In the genomic region with DNA sequence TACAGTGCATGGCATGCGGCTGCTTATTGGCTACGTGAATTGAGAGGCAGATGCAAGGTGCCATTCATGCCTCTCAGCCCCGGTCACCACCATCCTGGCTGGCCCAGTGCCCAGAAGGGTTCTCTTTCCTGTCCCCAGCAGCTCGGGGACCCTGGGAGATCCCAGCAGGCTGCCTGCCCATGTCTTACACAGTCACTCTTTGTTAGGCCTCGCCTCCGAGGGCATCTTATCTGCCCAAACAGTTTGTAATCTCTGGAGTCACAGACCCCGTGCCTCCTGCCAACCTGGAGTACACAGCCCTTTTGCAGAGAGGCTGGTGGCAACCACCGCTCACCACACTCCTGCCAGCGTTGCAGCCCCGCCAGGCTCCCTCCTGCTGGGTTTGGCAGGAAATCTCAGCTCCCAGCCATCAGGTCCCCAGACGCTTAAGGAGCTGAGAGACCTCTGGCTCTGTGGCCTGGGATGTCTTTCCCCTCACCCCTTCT, we compare ENCODE assay signal across 8 cellular contexts. TPM values are rescaled to one million over a fixed set of nuclear protein-coding genes. Genes with fewer than 3 reads are reported as not detected.
A peak's percentile ranks its signal among the peaks of the same experiment; 100 is the strongest.
DNase-seq lines count a peak whose midpoint lies in the region; ATAC-seq, FAIRE-seq and TF ChIP-seq lines count a peak whose summit lies in the region.

No MANE protein-coding gene starts in this region.

- H3K9me3 Mint-ChIP-seq in activated T-cell treated with anti-CD3 and anti-CD28 coated beads, Interleukin-2, amount 50 U/mL, for 24 hours, result no peaks in the 10 kb centered on the region

- peaks cover 6% of the 10 kb centered on the region for H3K4me1 Mint-ChIP-seq in activated T-cell treated with anti-CD3 and anti-CD28 coated beads, Interleukin-2, amount 50 U/mL, for 24 hours (ENCODE audit: low read depth)

- H3K9me3 ChIP-seq in left ventricle myocardium inferior (replicated peaks) (no peaks in the 10 kb centered on the region), thoracic aorta (no peaks in the 10 kb centered on the region)

- H3K4me3 Mint-ChIP-seq in activated T-cell treated with anti-CD3 and anti-CD28 coated beads, Interleukin-2, amount 50 U/mL, for 24 hours, result no peak overlapping the region

- FAIRE-seq in GM19239 (lab: Jason Lieb, UNC), result no peak

- DNase-seq in activated T-cell treated with anti-CD3 and anti-CD28 coated beads, Interleukin-2, amount 50 U/mL, for 24 hours, result no peak
- DNase-seq in activated T-cell treated with anti-CD3 and anti-CD28 coated beads for 4 hours (no peak), SHP77 (lab: John Stamatoyannopoulos, UW) (peak; percentile 48 to 65), left ventricle myocardium inferior (peak; percentile 59), thoracic aorta (ENCODE audit: low spot score) (no peak), GM19239 (ENCODE audit: insufficient read length, low spot score) (no peak), NCI-H82 treated with DMSO at 0.1 percent for 48 hours (lab: John Stamatoyannopoulos, UW; ENCODE audit: unreplicated experiment) (no peak)

- H3K4me3 ChIP-seq in left ventricle myocardium inferior (no peak overlapping the region), thoracic aorta (no peak overlapping the region)

- H3K36me3 ChIP-seq in left ventricle myocardium inferior (peaks cover 40% of the 10 kb centered on the region), thoracic aorta (peaks cover 40% of the 10 kb centered on the region)

- H3K27me3 Mint-ChIP-seq in activated T-cell treated with anti-CD3 and anti-CD28 coated beads, Interleukin-2, amount 50 U/mL, for 24 hours, result no peaks in the 10 kb centered on the region

- no peak for ATAC-seq in thoracic aorta (ENCODE audit: insufficient number of reproducible peaks, low FRiP score, low read depth)
- ATAC-seq in HG03521 (IDR thresholded peaks at IDR 0.05; ENCODE audit: unreplicated experiment), result no peak

- H3K27me3 ChIP-seq in left ventricle myocardium inferior (ENCODE audit: low read depth), result no peaks in the 10 kb centered on the region
- H3K27me3 ChIP-seq in thoracic aorta (replicated peaks; ENCODE audit: insufficient read depth), result no peaks in the 10 kb centered on the region

- peak overlapping the region; percentile 57 for H3K27ac ChIP-seq in left ventricle myocardium inferior (replicated peaks)
- H3K27ac ChIP-seq in thoracic aorta, result peak overlapping the region; percentile 32 to 52

- peaks cover 61% of the 10 kb centered on the region for H3K36me3 Mint-ChIP-seq in activated T-cell treated with anti-CD3 and anti-CD28 coated beads, Interleukin-2, amount 50 U/mL, for 24 hours (ENCODE audit: low read depth)

- TF ChIP-seq CTCF in left ventricle myocardium inferior (IDR thresholded peaks at IDR 0.05; ENCODE audit: borderline replicate concordance) (no peak), thoracic aorta (IDR thresholded peaks at IDR 0.05) (no peak)

- peak overlapping the region; percentile 57 for H3K27ac Mint-ChIP-seq in activated T-cell treated with anti-CD3 and anti-CD28 coated beads, Interleukin-2, amount 50 U/mL, for 24 hours

- intact Hi-C loops in left ventricle myocardium inferior (cut with micrococcal nuclease), result no loop called here

- H3K4me1 ChIP-seq in left ventricle myocardium inferior, result peaks cover 44% of the 10 kb centered on the region
- H3K4me1 ChIP-seq in thoracic aorta (ENCODE audit: control insufficient read depth in 1 of 2, low read depth in 2 of 2), result peaks cover 7 to 19% of the 10 kb centered on the region in 2 donors

RNA-seq across cellular contexts. Expression of gene AK1, which starts 7.0 kb away (rescaled TPM):
- total RNA-seq in left ventricle myocardium inferior, result 844 TPM
- total RNA-seq in thoracic aorta, result 10 to 100 TPM; 35.1 to 77.7 TPM

RNA-seq across cellular contexts. Expression of gene ST6GALNAC6, which starts 14.9 kb away (rescaled TPM):
- 48.4 TPM for total RNA-seq in left ventricle myocardium inferior
- 100 to 1,000 TPM; 140 to 221 TPM for total RNA-seq in thoracic aorta

RNA-seq across cellular contexts. Expression of gene ENG, which starts 30.0 kb away (rescaled TPM):
- total RNA-seq in left ventricle myocardium inferior (139 TPM), thoracic aorta (100 to 1,000 TPM; 239 to 268 TPM)

RNA-seq across cellular contexts. Expression of gene ST6GALNAC4, which starts 32.4 kb away (rescaled TPM):
- total RNA-seq in left ventricle myocardium inferior, result 31.3 TPM
- total RNA-seq in thoracic aorta, result 10 to 100 TPM; 45.0 to 61.2 TPM

RNA-seq across cellular contexts. Expression of gene PIP5KL1, which starts 46.1 kb away (rescaled TPM):
- 0.85 TPM for total RNA-seq in left ventricle myocardium inferior
- 1 to 10 TPM; 6.0 to 8.8 TPM for total RNA-seq in thoracic aorta

Comparison
In these comparisons a context has a peak if more than half of its experiments do, and no peak if none do; other contexts are left out.
1. DNase-seq: peak in SHP77 (2 of 2) and left ventricle myocardium inferior (single experiment); none in activated T-cell treated with anti-CD3 and anti-CD28 coated beads, Interleukin-2, amount 50 U/mL, for 24 hours (single experiment), activated T-cell treated with anti-CD3 and anti-CD28 coated beads for 4 hours (single experiment), thoracic aorta (single experiment), GM19239 (single experiment) and NCI-H82 treated with DMSO at 0.1 percent for 48 hours (single experiment).
2. RNA of gene AK1, which starts 7.0 kb away (total RNA-seq): 844 TPM in left ventricle myocardium inferior (single experiment); 35.1 to 77.7 TPM in thoracic aorta; every median in the first group is over 10 times any median in the second.